In the genomic region with DNA sequence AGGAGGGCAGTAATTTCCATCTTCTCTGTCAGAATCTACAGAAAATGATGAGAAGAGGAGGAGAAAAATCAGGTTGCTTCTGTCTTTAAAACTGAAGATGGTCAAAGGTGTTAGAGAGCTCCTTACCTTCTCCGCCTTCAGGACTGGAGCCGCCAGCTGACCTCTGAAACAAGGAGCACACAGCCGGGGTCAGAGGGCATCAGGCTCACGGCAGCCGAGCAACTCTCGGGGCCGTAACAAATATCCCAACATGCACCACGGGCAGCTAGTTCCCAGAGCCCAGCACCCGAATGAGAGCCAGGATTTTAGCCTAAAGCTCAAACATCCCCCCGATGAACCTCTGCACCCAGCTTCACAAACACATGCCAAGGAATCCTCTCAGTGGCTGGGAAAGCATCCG, we compare ENCODE assay signal across 30 cellular contexts. TPM values are rescaled to one million over a fixed set of nuclear protein-coding genes. Genes with fewer than 3 reads are reported as not detected.
DNase-seq lines count a peak whose midpoint lies in the region; ATAC-seq and TF ChIP-seq lines count a peak whose summit lies in the region.
"Had no signal": no experiment of that assay in that cellular context is flagged by ENCODE, and none has a peak within 500 bp of the region (broad histone marks: within the 10 kb centered on the region; RNA-seq: fewer than 3 reads in every experiment).

No MANE protein-coding gene starts in this region.

- H3K9ac ChIP-seq in liver (ENCODE audit: low read depth in 1 of 2, low read length in 2 of 2) (no peak overlapping the region), rectal smooth muscle tissue (ENCODE audit: low read length) (no peak overlapping the region)

- no peaks in the 10 kb centered on the region for H3F3A ChIP-seq in GM23338 (replicated peaks; ENCODE audit: low read depth)

- H3K4me3 ChIP-seq in GM23338 (no peak overlapping the region), liver (ENCODE audit: low read depth in 1 of 3, low read length in 3 of 3) (no peak overlapping the region), rectal smooth muscle tissue (ENCODE audit: low read length) (no peak overlapping the region)
- H3K4me3 ChIP-seq: colonic mucosa, thyroid gland, vagina had no signal

- peaks cover 84% of the 10 kb centered on the region for H3K79me2 ChIP-seq in GM23338 (replicated peaks; ENCODE audit: insufficient read depth)

- H3K4me1 Mint-ChIP-seq in GM23338 (peaks cover 30% of the 10 kb centered on the region), WTC11 (peaks cover 3% of the 10 kb centered on the region; the same call in 1 of the 2 replicates)

- POLR2A ChIA-PET in WTC11 (lab: Charles Lee), result no interaction called here

- H3K27ac Mint-ChIP-seq in GM23338 (peak overlapping the region; percentile 79), WTC11 (peak overlapping the region; percentile 45; the same call in 1 of the 2 replicates)
- H3K27ac Mint-ChIP-seq: activated naive CD8-positive, alpha-beta T cell treated with anti-CD3 and anti-CD28 coated beads, Interleukin-2, amount 10 ng/mL, durations not matched to agents 7 days and 5 days; natural killer cell; stimulated activated naive CD8-positive, alpha-beta T cell treated with anti-CD3 and anti-CD28 coated beads, Interleukin-15, amount 100 ng/mL, for 72 hours had no signal

- ATAC-seq in GM23338 (no peak), WTC11 (no peak)
- ATAC-seq: HCT116; natural killer cell; right cardiac atrium; stimulated activated naive CD8-positive, alpha-beta T cell treated with anti-CD3 and anti-CD28 coated beads, Interleukin-15, amount 100 ng/mL, for 72 hours had no signal

- H3K27me3 ChIP-seq in GM23338 (ENCODE audit: insufficient read depth) (no peaks in the 10 kb centered on the region), liver (ENCODE audit: control insufficient read depth in 4 of 4, insufficient read depth in 4 of 4, low read length in 3 of 4) (no peaks in the 10 kb centered on the region), rectal smooth muscle tissue (ENCODE audit: control insufficient read depth, insufficient read depth, low read length) (no peaks in the 10 kb centered on the region)
- H3K27me3 ChIP-seq: BE2C, colonic mucosa, thyroid gland, vagina had no signal

- H3K4me3 Mint-ChIP-seq in GM23338 (no peak overlapping the region), WTC11 (no peak overlapping the region)
- H3K4me3 Mint-ChIP-seq: activated naive CD8-positive, alpha-beta T cell treated with anti-CD3 and anti-CD28 coated beads, Interleukin-2, amount 10 ng/mL, durations not matched to agents 7 days and 5 days; natural killer cell; stimulated activated naive CD8-positive, alpha-beta T cell treated with anti-CD3 and anti-CD28 coated beads, Interleukin-15, amount 100 ng/mL, for 72 hours had no signal

- H3K9me3 ChIP-seq in liver (ENCODE audit: control insufficient read depth in 4 of 4, low read length in 3 of 4), result no peaks in the 10 kb centered on the region
- H3K9me3 ChIP-seq: colonic mucosa, thyroid gland, vagina had no signal

- no peak for DNase-seq in GM23338 (ENCODE audit: low spot score)
- no peak for DNase-seq in WTC11 (ENCODE audit: low spot score)
- DNase-seq in NCI-H1436 (lab: John Stamatoyannopoulos, UW), result no peak
- DNase-seq in occipital lobe (lab: John Stamatoyannopoulos, UW), result no peak
- no peak for DNase-seq in NCI-H524 (lab: John Stamatoyannopoulos, UW)
- DNase-seq: activated CD4-positive, alpha-beta T cell treated with anti-CD3 and anti-CD28 coated beads for 4 hours; activated CD8-positive, alpha-beta memory T cell treated with anti-CD3 and anti-CD28 coated beads for 24 hours; activated gamma-delta T cell treated with Interleukin-2 at 50 U/mL for 16 hours; activated naive CD8-positive, alpha-beta T cell treated with anti-CD3 and anti-CD28 coated beads, Interleukin-2, amount 10 ng/mL, durations not matched to agents 7 days and 5 days; aorta; BE2C; colonic mucosa; COR-L47; DMS53; effector CD4-positive, alpha-beta T cell; midbrain; MV-4-11; natural killer cell; NCI-H1694; NCI-H446 treated with DMSO at 0.1 percent for 48 hours; NCI-H82; stimulated activated naive CD8-positive, alpha-beta T cell treated with anti-CD3 and anti-CD28 coated beads, Interleukin-15, amount 100 ng/mL, for 72 hours; T1000; thyroid gland had no signal

- H3K9me3 Mint-ChIP-seq in GM23338, result no peaks in the 10 kb centered on the region
- H3K9me3 Mint-ChIP-seq in WTC11, result no peaks in the 10 kb centered on the region
- H3K9me3 Mint-ChIP-seq: activated naive CD8-positive, alpha-beta T cell treated with anti-CD3 and anti-CD28 coated beads, Interleukin-2, amount 10 ng/mL, durations not matched to agents 7 days and 5 days; natural killer cell; stimulated activated naive CD8-positive, alpha-beta T cell treated with anti-CD3 and anti-CD28 coated beads, Interleukin-15, amount 100 ng/mL, for 72 hours had no signal

- no peaks in the 10 kb centered on the region for H3K9me2 ChIP-seq in GM23338 (ENCODE audit: insufficient read depth)

- no peak for TF ChIP-seq RAD21 in liver (IDR thresholded peaks at IDR 0.05)

- WGBS in liver, result 41% methylated on average over 11 of the region's 11 CpGs

- H3K36me3 ChIP-seq in GM23338 (ENCODE audit: insufficient read depth), result peaks cover 8% of the 10 kb centered on the region; the same call in 1 of the 2 replicates
- H3K36me3 ChIP-seq in liver (ENCODE audit: control insufficient read depth in 4 of 4, insufficient read depth in 3 of 4, low read depth in 1 of 4, low read length in 3 of 4), result peaks cover 3 to 18% (median 7%) of the 10 kb centered on the region in 4 donors
- H3K36me3 ChIP-seq in rectal smooth muscle tissue (ENCODE audit: control insufficient read depth, insufficient read depth, low read length), result peaks cover 14% of the 10 kb centered on the region
- H3K36me3 ChIP-seq: colonic mucosa had no signal

- TF ChIP-seq CTCF in GM23338 (conservative IDR thresholded peaks at IDR 0.05; ENCODE audit: low read depth in 2 of 2) (no peak), WTC11 (IDR thresholded peaks at IDR 0.05) (no peak), liver (IDR thresholded peaks at IDR 0.05; ENCODE audit: low read depth, low read length, missing input control) (no peak)

- H3K4me1 ChIP-seq in GM23338 (ENCODE audit: insufficient read depth) (no peaks in the 10 kb centered on the region), liver (ENCODE audit: control insufficient read depth in 4 of 4, insufficient read depth in 4 of 4, low read length in 3 of 4) (peaks cover 0 to 16% (median 12%) of the 10 kb centered on the region in 4 donors), rectal smooth muscle tissue (ENCODE audit: control insufficient read depth, insufficient read depth, low read length) (peaks cover 27% of the 10 kb centered on the region)

- H3K27me3 Mint-ChIP-seq in GM23338 (ENCODE audit: insufficient read depth, low read depth, poor library complexity), result peaks cover 18% of the 10 kb centered on the region
- no peaks in the 10 kb centered on the region for H3K27me3 Mint-ChIP-seq in WTC11 (ENCODE audit: low read depth)
- H3K27me3 Mint-ChIP-seq: activated naive CD8-positive, alpha-beta T cell treated with anti-CD3 and anti-CD28 coated beads, Interleukin-2, amount 10 ng/mL, durations not matched to agents 7 days and 5 days; stimulated activated naive CD8-positive, alpha-beta T cell treated with anti-CD3 and anti-CD28 coated beads, Interleukin-15, amount 100 ng/mL, for 72 hours had no signal

- no peak overlapping the region for H3K4me2 ChIP-seq in GM23338

- CTCF ChIA-PET in WTC11 (lab: Charles Lee), result interaction anchor here (0.6 to 1.4 kb wide), 2 partner anchors 27 to 80 kb away, joined by 3 to 4 read pairs; no protein-coding TSS in a partner anchor

- H3K36me3 Mint-ChIP-seq in GM23338 (ENCODE audit: low read depth) (peaks cover 35% of the 10 kb centered on the region), WTC11 (peaks cover 29% of the 10 kb centered on the region)
- H3K36me3 Mint-ChIP-seq: activated naive CD8-positive, alpha-beta T cell treated with anti-CD3 and anti-CD28 coated beads, Interleukin-2, amount 10 ng/mL, durations not matched to agents 7 days and 5 days; natural killer cell had no signal

- no peak overlapping the region for H2AFZ ChIP-seq in GM23338

- peaks cover 30% of the 10 kb centered on the region for H4K20me1 ChIP-seq in GM23338 (replicated peaks; ENCODE audit: insufficient read depth)

- H3K27ac ChIP-seq in GM23338 (ENCODE audit: low read depth) (no peak overlapping the region), liver (ENCODE audit: low read depth in 1 of 2, low read length in 2 of 2) (no peak overlapping the region), rectal smooth muscle tissue (ENCODE audit: low read depth, low read length) (peak overlapping the region; percentile 73)
- H3K27ac ChIP-seq: colonic mucosa, thyroid gland, vagina, VCaP had no signal

TF ChIP-seq in GM23338, 12 proteins besides CTCF, POLR2A, EP300 and RAD21 (continues in another document):
- TF ChIP-seq STAT1 (IDR thresholded peaks at IDR 0.05; ENCODE audit: unreplicated experiment), result no peak

TF ChIP-seq in WTC11, 78 proteins besides CTCF, POLR2A, EP300 and RAD21 (continues in another document):
- TF ChIP-seq OVOL2 (CRISPR knock-in tag; IDR thresholded peaks at IDR 0.05; ENCODE audit: borderline replicate concordance) (no peak), GRHL2 (CRISPR knock-in tag; IDR thresholded peaks at IDR 0.05; ENCODE audit: insufficient replicate concordance, severe bottlenecking) (no peak)

TF ChIP-seq in liver, 16 proteins besides CTCF, POLR2A, EP300 and RAD21 (continues in another document):
- peak; percentile 26 to 45 for TF ChIP-seq RXRA (IDR thresholded peaks at IDR 0.05)
- TF ChIP-seq HNF4A (conservative IDR thresholded peaks at IDR 0.05), result peak; percentile 33 to 37

RNA-seq across cellular contexts. Expression of a gene that starts 27.6 kb away (rescaled TPM):
- 0.74 and 3.2 TPM in 2 replicates for total RNA-seq in GM23338 (2014; rRNA removed; shearing (Covaris generic))
- polyA plus RNA-seq in GM23338 (2016; fragmentation: Nextera tagmentation; extraction: Ambion mirVana) (1.5 and 2.5 TPM in 2 replicates), liver (10 to 100 TPM in 1 of 2 donors, 1 to 10 TPM in 1; 2.8 to 11.4 TPM)
- total RNA-seq in WTC11 (2021) (4.6 to 5.8 TPM (median 5.3 TPM) in 3 replicates), liver (1 to 10 TPM; 2.1 to 4.2 TPM), occipital lobe (7.0 TPM)

RNA-seq across cellular contexts. Expression of a gene that starts 36.3 kb away (rescaled TPM):
- total RNA-seq in GM23338 (2014; rRNA removed; shearing (Covaris generic)), result 98.3 and 105 TPM in 2 replicates
- polyA plus RNA-seq in GM23338 (2016; fragmentation: Nextera tagmentation; extraction: Ambion mirVana) (40.2 and 41.2 TPM in 2 replicates), liver (10 to 100 TPM in 1 of 2 donors, 1 to 10 TPM in 1; 10.0 to 21.2 TPM)
- total RNA-seq in WTC11 (2021) (74.5 to 76.3 TPM (median 75.6 TPM) in 3 replicates), liver (10 to 100 TPM; 20.2 to 23.3 TPM), occipital lobe (35.4 TPM)

RNA-seq across cellular contexts. Expression of a gene that starts 37.0 kb away (rescaled TPM):
- total RNA-seq in GM23338 (2014; rRNA removed; shearing (Covaris generic)), result 3.2 and 3.7 TPM in 2 replicates
- polyA plus RNA-seq in GM23338 (2016; fragmentation: Nextera tagmentation; extraction: Ambion mirVana) (0.79 and 0.89 TPM in 2 replicates), liver (1 to 10 TPM; 1.2 to 1.6 TPM)
- total RNA-seq in WTC11 (2021) (2.5 to 3.3 TPM (median 3.3 TPM) in 3 replicates), liver (1 to 10 TPM; 3.6 to 7.7 TPM), occipital lobe (4.1 TPM)

RNA-seq across cellular contexts. Expression of a gene that starts 38.1 kb away (rescaled TPM):
- 171 and 187 TPM in 2 replicates for total RNA-seq in GM23338 (2014; rRNA removed; shearing (Covaris generic))
- polyA plus RNA-seq in GM23338 (2016; fragmentation: Nextera tagmentation; extraction: Ambion mirVana), result 523 and 558 TPM in 2 replicates
- 260 to 261 TPM (median 260 TPM) in 3 replicates for total RNA-seq in WTC11 (2021)
- 100 to 1,000 TPM; 127 to 134 TPM for total RNA-seq in liver
- polyA plus RNA-seq in liver, result 100 to 1,000 TPM; 319 to 394 TPM
- 79.9 TPM for total RNA-seq in occipital lobe
